Comparison of ENCODE assay signal across 8 cellular contexts in genomic region chr9:98101868-98102273, GRCh38. TPM values are rescaled to one million over a fixed set of nuclear protein-coding genes. Genes with fewer than 3 reads are reported as not detected.
A peak's percentile ranks its signal among the peaks of the same experiment; 100 is the strongest.
DNase-seq lines count a peak whose midpoint lies in the region; ATAC-seq and TF ChIP-seq lines count a peak whose summit lies in the region.

No MANE protein-coding gene starts in this region.

- peak overlapping the region; percentile 33 for H3K27ac ChIP-seq in CD8-positive, alpha-beta T cell (ENCODE audit: low read depth, low read length)
- no peak overlapping the region for H3K27ac ChIP-seq in gastroesophageal sphincter

- H3K4me3 Mint-ChIP-seq in CD8-positive, alpha-beta T cell, result peak overlapping the region; percentile 68
- peak overlapping the region; percentile 74 for H3K4me3 Mint-ChIP-seq in T-helper 1 cell treated with Interleukin-12 subunit alpha and Interleukin-12 subunit beta and Interleukin-4 antibody, amounts not matched to agents 30 μg/mL and 1 μg/mL, for 36 hours
- H3K4me3 Mint-ChIP-seq in activated naive CD8-positive, alpha-beta T cell treated with anti-CD3 and anti-CD28 coated beads, Interleukin-2, amount 50 U/mL, for 24 hours, result peak overlapping the region; percentile 17

- peak overlapping the region; percentile 8 for H3K4me3 ChIP-seq in CD8-positive, alpha-beta T cell (ENCODE audit: low read depth, low read length)
- H3K4me3 ChIP-seq in gastroesophageal sphincter, result no peak overlapping the region

- no peaks in the 10 kb centered on the region for H3K9me3 ChIP-seq in CD8-positive, alpha-beta T cell (ENCODE audit: low read length)
- peaks cover 0 to 10% (median 0%) of the 10 kb centered on the region in 3 donors for H3K9me3 ChIP-seq in gastroesophageal sphincter

- ATAC-seq in CD8-positive, alpha-beta T cell, result peak; percentile 95
- peak; percentile 94 for ATAC-seq in GM19438 (IDR thresholded peaks at IDR 0.05; ENCODE audit: low read depth, unreplicated experiment)
- peak; percentile 94 for ATAC-seq in HG03457 (IDR thresholded peaks at IDR 0.05; ENCODE audit: unreplicated experiment)
- ATAC-seq in activated naive CD8-positive, alpha-beta T cell treated with anti-CD3 and anti-CD28 coated beads, Interleukin-2, amount 50 U/mL, for 24 hours, result peak; percentile 99
- ATAC-seq in gastroesophageal sphincter, result no peak

- CTCF ChIA-PET in CD8-positive, alpha-beta T cell (lab: Charles Lee), result interaction anchor here (0.7 to 4.5 kb wide), 12 partner anchors 9 to 201 kb away, joined by 3 to 29 read pairs (median 4); partner anchors contain the start of gene TRIM14

- 51 to 57% methylated on average over 4 to 6 of the region's 6 CpGs for WGBS in gastroesophageal sphincter (ENCODE audit: low coverage in 1 of 2), 2 donors

- peak overlapping the region; percentile 97 for H3K27ac Mint-ChIP-seq in CD8-positive, alpha-beta T cell
- H3K27ac Mint-ChIP-seq in T-helper 1 cell treated with Interleukin-12 subunit alpha and Interleukin-12 subunit beta and Interleukin-4 antibody, amounts not matched to agents 30 μg/mL and 1 μg/mL, for 36 hours, result peak overlapping the region; percentile 93
- H3K27ac Mint-ChIP-seq in activated naive CD8-positive, alpha-beta T cell treated with anti-CD3 and anti-CD28 coated beads, Interleukin-2, amount 50 U/mL, for 24 hours, result peak overlapping the region; percentile 63

- no peaks in the 10 kb centered on the region for H3K36me3 ChIP-seq in CD8-positive, alpha-beta T cell (ENCODE audit: insufficient read depth, low read length)
- peaks cover 0 to 26% of the 10 kb centered on the region in 2 donors for H3K36me3 ChIP-seq in gastroesophageal sphincter

- no peaks in the 10 kb centered on the region for H3K9me3 Mint-ChIP-seq in CD8-positive, alpha-beta T cell
- H3K9me3 Mint-ChIP-seq in T-helper 1 cell treated with Interleukin-12 subunit alpha and Interleukin-12 subunit beta and Interleukin-4 antibody, amounts not matched to agents 30 μg/mL and 1 μg/mL, for 36 hours, result no peaks in the 10 kb centered on the region
- no peaks in the 10 kb centered on the region for H3K9me3 Mint-ChIP-seq in activated naive CD8-positive, alpha-beta T cell treated with anti-CD3 and anti-CD28 coated beads, Interleukin-2, amount 50 U/mL, for 24 hours

- H3K4me1 Mint-ChIP-seq in CD8-positive, alpha-beta T cell (ENCODE audit: low read depth), result peaks cover 82% of the 10 kb centered on the region
- peaks cover 67% of the 10 kb centered on the region for H3K4me1 Mint-ChIP-seq in T-helper 1 cell treated with Interleukin-12 subunit alpha and Interleukin-12 subunit beta and Interleukin-4 antibody, amounts not matched to agents 30 μg/mL and 1 μg/mL, for 36 hours (ENCODE audit: low read depth)
- H3K4me1 Mint-ChIP-seq in activated naive CD8-positive, alpha-beta T cell treated with anti-CD3 and anti-CD28 coated beads, Interleukin-2, amount 50 U/mL, for 24 hours, result peaks cover 88% of the 10 kb centered on the region

- no peaks in the 10 kb centered on the region for H3K27me3 ChIP-seq in CD8-positive, alpha-beta T cell (ENCODE audit: insufficient read depth, low read length)
- H3K27me3 ChIP-seq in gastroesophageal sphincter, result no peaks in the 10 kb centered on the region

- TF ChIP-seq POLR2A in gastroesophageal sphincter (IDR thresholded peaks at IDR 0.05), result no peak

- no peak for TF ChIP-seq EP300 in gastroesophageal sphincter (IDR thresholded peaks at IDR 0.05)

- intact Hi-C loops in CD8-positive, alpha-beta T cell (cut with DNase I, micrococcal nuclease), result loop anchor here (1.0 to 10.0 kb wide), 9 partner anchors 8 to 1723 kb away; partner anchors contain the start of genes TRMO (in 2 of the 2), ANP32B (in 1 of the 2), NANS (in 1 of the 2) and NR4A3 (in 1 of the 2)

- H3K4me1 ChIP-seq in CD8-positive, alpha-beta T cell (ENCODE audit: insufficient read depth, low read length), result peaks cover 87% of the 10 kb centered on the region
- no peaks in the 10 kb centered on the region for H3K4me1 ChIP-seq in gastroesophageal sphincter

- H3K36me3 Mint-ChIP-seq in CD8-positive, alpha-beta T cell, result peaks cover 61% of the 10 kb centered on the region
- peaks cover 61% of the 10 kb centered on the region for H3K36me3 Mint-ChIP-seq in T-helper 1 cell treated with Interleukin-12 subunit alpha and Interleukin-12 subunit beta and Interleukin-4 antibody, amounts not matched to agents 30 μg/mL and 1 μg/mL, for 36 hours (ENCODE audit: low read depth)
- H3K36me3 Mint-ChIP-seq in activated naive CD8-positive, alpha-beta T cell treated with anti-CD3 and anti-CD28 coated beads, Interleukin-2, amount 50 U/mL, for 24 hours (ENCODE audit: low read depth), result peaks cover 44% of the 10 kb centered on the region

- POLR2A ChIA-PET in CD8-positive, alpha-beta T cell (lab: Charles Lee), result interaction anchor here (0.6 to 2.4 kb wide), 22 partner anchors 9 to 193 kb away, joined by 3 to 30 read pairs (median 4); partner anchors contain the start of genes NANS, TBC1D2, TRIM14 and TRMO

- no peaks in the 10 kb centered on the region for H3K27me3 Mint-ChIP-seq in CD8-positive, alpha-beta T cell (ENCODE audit: low read depth)
- no peaks in the 10 kb centered on the region for H3K27me3 Mint-ChIP-seq in T-helper 1 cell treated with Interleukin-12 subunit alpha and Interleukin-12 subunit beta and Interleukin-4 antibody, amounts not matched to agents 30 μg/mL and 1 μg/mL, for 36 hours (ENCODE audit: low read depth)
- no peaks in the 10 kb centered on the region for H3K27me3 Mint-ChIP-seq in activated naive CD8-positive, alpha-beta T cell treated with anti-CD3 and anti-CD28 coated beads, Interleukin-2, amount 50 U/mL, for 24 hours

- TF ChIP-seq CTCF in CD8-positive, alpha-beta T cell (IDR thresholded peaks at IDR 0.05), result no peak
- no peak for TF ChIP-seq CTCF in gastroesophageal sphincter (IDR thresholded peaks at IDR 0.05)

- DNase-seq in CD8-positive, alpha-beta T cell, result peak; percentile 64 to 91 (median 78)
- DNase-seq in activated naive CD8-positive, alpha-beta T cell treated with anti-CD3 and anti-CD28 coated beads, Interleukin-2, amount 50 U/mL, for 24 hours, result peak; percentile 63
- DNase-seq in stimulated activated CD8-positive, alpha-beta memory T cell treated with anti-CD3 and anti-CD28 coated beads, Interleukin-12 subunit alpha, Interleukin-12 subunit beta, amount 100 ng/mL, for 1 hour (ENCODE audit: low read depth), result peak; percentile 65
- no peak for DNase-seq in 8988T

RNA-seq across cellular contexts. Expression of gene TRIM14, which starts 17.2 kb away (rescaled TPM):
- total RNA-seq in CD8-positive, alpha-beta T cell, result 10 to 100 TPM; 22.6 to 23.5 TPM
- total RNA-seq in gastroesophageal sphincter, result 10 to 100 TPM in 3 of 4 donors, 1 to 10 TPM in 1; 7.5 to 12.5 (median 10.5) TPM

RNA-seq across cellular contexts. Expression of gene NANS, which starts 45.3 kb away (rescaled TPM):
- total RNA-seq in CD8-positive, alpha-beta T cell, result 10 to 100 TPM; 84.6 to 92.5 TPM
- total RNA-seq in gastroesophageal sphincter, result 10 to 100 TPM; 21.5 to 58.3 (median 40.0) TPM

Comparison
In these comparisons a context has a peak if more than half of its experiments do, and no peak if none do; other contexts are left out.
1. H3K4me3 Mint-ChIP-seq: peak in every context shown above with its lines; median percentile 74 in T-helper 1 cell treated with Interleukin-12 subunit alpha and Interleukin-12 subunit beta and Interleukin-4 antibody, amounts not matched to agents 30 μg/mL and 1 μg/mL, for 36 hours; 68 in CD8-positive, alpha-beta T cell; 17 in activated naive CD8-positive, alpha-beta T cell treated with anti-CD3 and anti-CD28 coated beads, Interleukin-2, amount 50 U/mL, for 24 hours.